9 cellular contexts compared by ENCODE assay signal in the genomic region with DNA sequence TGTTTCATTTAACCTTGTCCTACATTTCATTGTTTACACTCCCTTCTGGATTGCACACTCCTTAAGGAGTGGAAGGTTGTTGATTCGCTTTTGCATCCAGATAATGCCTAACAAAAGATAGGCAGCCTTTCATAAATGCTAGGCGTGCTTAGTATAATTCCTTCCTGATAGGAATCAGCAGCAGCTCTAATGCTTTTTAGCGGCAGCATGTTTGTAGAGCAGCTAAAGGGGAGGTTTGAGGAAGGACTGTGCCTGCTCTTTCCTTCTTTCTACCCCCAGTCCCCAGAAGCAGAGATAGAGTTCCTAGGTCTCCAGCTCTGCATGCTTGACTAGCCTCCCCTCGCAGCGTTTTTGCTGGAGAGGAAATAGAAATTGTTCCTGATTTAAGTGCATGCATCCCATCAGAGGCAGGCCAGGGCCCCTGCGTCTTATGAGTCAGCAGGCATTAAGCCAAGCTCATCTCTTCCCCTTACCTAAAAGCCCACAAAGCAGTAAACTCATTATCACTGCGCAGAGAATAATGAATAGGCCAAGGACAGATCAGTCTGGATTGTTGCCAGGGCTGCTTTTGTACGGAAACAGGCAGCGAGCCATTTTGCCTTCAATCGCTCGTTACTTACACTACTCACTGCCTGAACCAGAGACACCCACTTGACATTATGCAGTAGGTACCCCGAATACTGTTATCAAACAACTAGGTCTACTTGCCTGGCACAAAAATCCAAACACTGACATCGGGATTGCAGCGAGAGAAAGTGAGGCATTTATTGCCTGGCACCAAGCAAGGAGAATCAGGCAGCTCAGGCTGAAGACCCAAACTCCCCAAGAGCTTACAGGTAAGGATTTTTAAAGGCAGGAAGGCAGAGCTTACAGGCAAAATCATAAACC. TPM values are rescaled to one million over a fixed set of nuclear protein-coding genes. Genes with fewer than 3 reads are reported as not detected.
DNase-seq lines count a peak whose midpoint lies in the region; ATAC-seq and TF ChIP-seq lines count a peak whose summit lies in the region.
"Had no signal": no experiment of that assay in that cellular context is flagged by ENCODE, and none has a peak within 500 bp of the region (broad histone marks: within the 10 kb centered on the region; RNA-seq: fewer than 3 reads in every experiment).

No MANE protein-coding gene starts in this region.

- TF ChIP-seq POLR2A in breast epithelium (IDR thresholded peaks at IDR 0.05) = no peak

- TF ChIP-seq CTCF in MCF 10A (IDR thresholded peaks at IDR 0.05; ENCODE audit: unreplicated experiment) (no peak), breast epithelium (IDR thresholded peaks at IDR 0.05) (no peak), neural crest cell (conservative IDR thresholded peaks at IDR 0.05) (no peak)
- no peak for TF ChIP-seq CTCF in CD4-positive, alpha-beta T cell (IDR thresholded peaks at IDR 0.05)

- H3K4me1 ChIP-seq in breast epithelium = no peaks in the 10 kb centered on the region
- peaks cover 16 to 27% of the 10 kb centered on the region in 2 donors for H3K4me1 ChIP-seq in duodenal mucosa (ENCODE audit: control insufficient read depth in 1 of 2, insufficient read depth in 2 of 2, low read length in 2 of 2)

- CTCF ChIA-PET in MCF 10A (lab: Yijun Ruan, JAX) = interaction anchor here (1.1 to 2.0 kb wide), 4 partner anchors 8 to 1036 kb away, joined by 3 to 6 read pairs (median 4); no protein-coding TSS in a partner anchor
- CTCF ChIA-PET in activated CD4-positive, alpha-beta T cell treated with anti-CD3 and anti-CD28 coated beads, Interleukin-2, amount 10 ng/mL, durations not matched to agents 7 days and 5 days (lab: Charles Lee) = interaction anchor here (0.7 to 1.3 kb wide), 3 partner anchors 8 to 82 kb away, joined by 3 to 7 read pairs (median 3); partner anchors contain the start of gene TBPL2
- CTCF ChIA-PET in CD4-positive, alpha-beta T cell (lab: Charles Lee) = no interaction called here

- no peaks in the 10 kb centered on the region for H3K9me3 Mint-ChIP-seq in MCF 10A (ENCODE audit: unreplicated experiment)
- no peaks in the 10 kb centered on the region for H3K9me3 Mint-ChIP-seq in neural crest cell
- H3K9me3 Mint-ChIP-seq in activated CD4-positive, alpha-beta T cell treated with anti-CD3 and anti-CD28 coated beads, Interleukin-2, amount 10 ng/mL, durations not matched to agents 7 days and 5 days = no peaks in the 10 kb centered on the region
- H3K9me3 Mint-ChIP-seq in CD4-positive, alpha-beta T cell = no peaks in the 10 kb centered on the region

- H3K4me3 Mint-ChIP-seq in MCF 10A (ENCODE audit: unreplicated experiment) = peak overlapping the region; percentile 21
- no peak overlapping the region for H3K4me3 Mint-ChIP-seq in neural crest cell
- no peak overlapping the region for H3K4me3 Mint-ChIP-seq in activated CD4-positive, alpha-beta T cell treated with anti-CD3 and anti-CD28 coated beads, Interleukin-2, amount 10 ng/mL, durations not matched to agents 7 days and 5 days
- H3K4me3 Mint-ChIP-seq in CD4-positive, alpha-beta T cell = no peak overlapping the region

- H3K4me3 ChIP-seq in breast epithelium = peak overlapping the region in 1 of 3 donors; percentile 3
- H3K4me3 ChIP-seq in duodenal mucosa (ENCODE audit: low read depth in 1 of 2, low read length in 2 of 2) = peak overlapping the region; percentile 34 to 37

- H3K27me3 ChIP-seq in breast epithelium (no peaks in the 10 kb centered on the region), duodenal mucosa (ENCODE audit: control insufficient read depth in 1 of 2, insufficient read depth in 2 of 2, low read length in 2 of 2) (no peaks in the 10 kb centered on the region)
- H3K27me3 ChIP-seq in CD4-positive, alpha-beta T cell (ENCODE audit: control insufficient read depth, insufficient read depth, low read length) = no peaks in the 10 kb centered on the region

- H3K27ac Mint-ChIP-seq in MCF 10A (ENCODE audit: low read depth, unreplicated experiment) (no peak overlapping the region), neural crest cell (ENCODE audit: unreplicated experiment) (peak overlapping the region; percentile 24)
- no peak overlapping the region for H3K27ac Mint-ChIP-seq in activated CD4-positive, alpha-beta T cell treated with anti-CD3 and anti-CD28 coated beads, Interleukin-2, amount 10 ng/mL, durations not matched to agents 7 days and 5 days
- no peak overlapping the region for H3K27ac Mint-ChIP-seq in CD4-positive, alpha-beta T cell

- peak; percentile 89 for DNase-seq in MCF 10A (ENCODE audit: unreplicated experiment)
- DNase-seq in breast epithelium (ENCODE audit: low spot score in 2 of 2) = no peak
- peak; percentile 91 for DNase-seq in NCI-H82 treated with DMSO at 0.1 percent for 48 hours (lab: John Stamatoyannopoulos, UW; ENCODE audit: unreplicated experiment)
- DNase-seq in neural crest cell (ENCODE audit: low read depth, low spot score) = no peak
- DNase-seq in activated CD4-positive, alpha-beta T cell treated with anti-CD3 and anti-CD28 coated beads, Interleukin-2, amount 10 ng/mL, durations not matched to agents 7 days and 5 days = no peak
- no peak for DNase-seq in CD4-positive, alpha-beta T cell
- DNase-seq in activated naive CD4-positive, alpha-beta T cell (lab: John Stamatoyannopoulos, UW) = no peak

- H3K27ac ChIP-seq in breast epithelium (no peak overlapping the region), duodenal mucosa (ENCODE audit: low read depth, low read length) (no peak overlapping the region)
- H3K27ac ChIP-seq in CD4-positive, alpha-beta T cell (ENCODE audit: low read depth, low read length) = no peak overlapping the region
- H3K27ac ChIP-seq: neutrophil had no signal

- ATAC-seq in CD4-positive, alpha-beta T cell (ENCODE audit: poor library complexity) = no peak

- POLR2A ChIA-PET in MCF 10A (lab: Yijun Ruan, JAX) = interaction anchor here (0.6 to 1.2 kb wide), 4 partner anchors 12 to 146 kb away, joined by 3 to 10 read pairs (median 4); no protein-coding TSS in a partner anchor
- POLR2A ChIA-PET in activated CD4-positive, alpha-beta T cell treated with anti-CD3 and anti-CD28 coated beads, Interleukin-2, amount 10 ng/mL, durations not matched to agents 7 days and 5 days (lab: Charles Lee) = no interaction called here
- POLR2A ChIA-PET in CD4-positive, alpha-beta T cell (lab: Charles Lee) = no interaction called here

- H3K36me3 Mint-ChIP-seq in MCF 10A (ENCODE audit: insufficient read depth, unreplicated experiment) (peaks cover 17% of the 10 kb centered on the region), neural crest cell (ENCODE audit: low read depth) (peaks cover 2% of the 10 kb centered on the region)
- no peaks in the 10 kb centered on the region for H3K36me3 Mint-ChIP-seq in activated CD4-positive, alpha-beta T cell treated with anti-CD3 and anti-CD28 coated beads, Interleukin-2, amount 10 ng/mL, durations not matched to agents 7 days and 5 days (ENCODE audit: low read depth)
- no peaks in the 10 kb centered on the region for H3K36me3 Mint-ChIP-seq in CD4-positive, alpha-beta T cell (ENCODE audit: low read depth)

- H3K27me3 Mint-ChIP-seq in MCF 10A (ENCODE audit: insufficient read depth, unreplicated experiment) = no peaks in the 10 kb centered on the region
- peaks cover 3% of the 10 kb centered on the region for H3K27me3 Mint-ChIP-seq in neural crest cell (ENCODE audit: low read depth)
- H3K27me3 Mint-ChIP-seq in activated CD4-positive, alpha-beta T cell treated with anti-CD3 and anti-CD28 coated beads, Interleukin-2, amount 10 ng/mL, durations not matched to agents 7 days and 5 days = no peaks in the 10 kb centered on the region
- peaks cover 6% of the 10 kb centered on the region for H3K27me3 Mint-ChIP-seq in CD4-positive, alpha-beta T cell

- peak overlapping the region in 1 of 2 donors; percentile 13 for H3K9ac ChIP-seq in duodenal mucosa (ENCODE audit: low read depth in 1 of 2, low read length in 2 of 2)

- H3K36me3 ChIP-seq in breast epithelium (no peaks in the 10 kb centered on the region), duodenal mucosa (ENCODE audit: control insufficient read depth in 1 of 2, insufficient read depth in 2 of 2, low read length in 2 of 2) (no peaks in the 10 kb centered on the region)
- H3K36me3 ChIP-seq: neutrophil had no signal

- intact Hi-C loops in MCF 10A (cut with micrococcal nuclease) = no loop called here
- intact Hi-C loops in breast epithelium (cut with DNase I; ENCODE audit: low total_unique reads) = no loop called here
- intact Hi-C loops in CD4-positive, alpha-beta T cell (cut with DNase I, micrococcal nuclease) = no loop called here

- H3K4me1 Mint-ChIP-seq in MCF 10A (ENCODE audit: insufficient read depth, unreplicated experiment) = peaks cover 42% of the 10 kb centered on the region
- peaks cover 13% of the 10 kb centered on the region for H3K4me1 Mint-ChIP-seq in neural crest cell
- no peaks in the 10 kb centered on the region for H3K4me1 Mint-ChIP-seq in activated CD4-positive, alpha-beta T cell treated with anti-CD3 and anti-CD28 coated beads, Interleukin-2, amount 10 ng/mL, durations not matched to agents 7 days and 5 days
- H3K4me1 Mint-ChIP-seq in CD4-positive, alpha-beta T cell (ENCODE audit: low read depth) = no peaks in the 10 kb centered on the region

- BruUV-seq in MCF 10A (replicated peaks; lab: Mats Ljungman, UMichigan) = no TSS peak

- no peaks in the 10 kb centered on the region for H3K9me3 ChIP-seq in breast epithelium
- H3K9me3 ChIP-seq in duodenal mucosa (ENCODE audit: control insufficient read depth in 1 of 2, low read length in 2 of 2) = no peaks in the 10 kb centered on the region
- no peaks in the 10 kb centered on the region for H3K9me3 ChIP-seq in CD4-positive, alpha-beta T cell (ENCODE audit: control insufficient read depth, low read length)
- H3K9me3 ChIP-seq: neutrophil had no signal

RNA-seq across cellular contexts. Expression of gene TBPL2, which starts 14.1 kb away (rescaled TPM):
- not detected in 2 replicates for total RNA-seq in MCF 10A (2022)
- total RNA-seq in breast epithelium = not detected
- total RNA-seq in neural crest cell = not detected in 2 replicates
- not detected for total RNA-seq in activated CD4-positive, alpha-beta T cell treated with anti-CD3 and anti-CD28 coated beads, Interleukin-2, amount 10 ng/mL, durations not matched to agents 7 days and 5 days
- total RNA-seq in CD4-positive, alpha-beta T cell = not detected

RNA-seq across cellular contexts. Expression of gene ATG14, which starts 42.9 kb away (rescaled TPM):
- 6.5 and 6.6 TPM in 2 replicates for total RNA-seq in MCF 10A (2022)
- 10 to 100 TPM; 14.6 to 28.0 (median 16.1) TPM for total RNA-seq in breast epithelium
- 8.9 and 9.0 TPM in 2 replicates for total RNA-seq in neural crest cell
- total RNA-seq in activated CD4-positive, alpha-beta T cell treated with anti-CD3 and anti-CD28 coated beads, Interleukin-2, amount 10 ng/mL, durations not matched to agents 7 days and 5 days = 1 to 10 TPM; 5.3 to 6.1 TPM
- 10 to 100 TPM; 19.9 to 20.5 TPM for total RNA-seq in CD4-positive, alpha-beta T cell

Comparison
In these comparisons a context has a peak if more than half of its experiments do, and no peak if none do; other contexts are left out.
1. DNase-seq: peak in MCF 10A (single experiment) and NCI-H82 treated with DMSO at 0.1 percent for 48 hours (single experiment); none in breast epithelium (0 of 2), neural crest cell (single experiment), activated CD4-positive, alpha-beta T cell treated with anti-CD3 and anti-CD28 coated beads, Interleukin-2, amount 10 ng/mL, durations not matched to agents 7 days and 5 days (single experiment), CD4-positive, alpha-beta T cell (0 of 10) and activated naive CD4-positive, alpha-beta T cell (0 of 4).